18 cellular contexts compared by ENCODE assay signal in the genomic region with DNA sequence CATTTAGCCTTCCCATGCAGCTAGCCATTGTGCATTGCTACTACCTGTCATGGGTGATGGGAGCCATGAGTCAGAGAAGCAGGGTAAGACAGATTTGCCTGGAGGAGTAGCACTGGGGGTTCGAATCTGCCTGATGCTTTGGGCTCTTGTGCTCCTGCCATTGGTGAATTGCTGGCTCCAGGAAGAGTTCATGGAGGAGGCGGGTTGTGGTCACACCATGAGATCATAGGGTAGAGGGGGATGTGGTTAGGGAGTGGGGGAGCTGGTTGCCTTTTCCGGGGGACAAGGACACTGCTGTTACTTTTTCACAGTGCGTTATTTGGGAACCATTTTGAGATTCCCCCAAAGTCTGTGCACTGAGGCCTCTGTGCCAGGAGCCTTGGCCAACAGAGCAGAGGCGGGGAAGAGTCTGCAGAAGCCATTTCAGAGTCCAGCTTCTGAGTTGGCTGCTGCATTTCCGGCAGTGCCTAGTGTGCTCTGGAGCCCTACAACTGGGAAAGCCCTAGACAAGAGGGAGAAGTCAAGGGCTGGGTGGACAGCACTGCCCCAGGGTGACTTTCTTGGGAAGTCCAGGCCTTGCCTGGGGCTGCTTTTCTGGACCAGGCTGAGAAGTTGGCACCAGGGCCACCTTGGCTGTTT. TPM values are rescaled to one million over a fixed set of nuclear protein-coding genes. Genes with fewer than 3 reads are reported as not detected.
DNase-seq lines count a peak whose midpoint lies in the region; ATAC-seq and TF ChIP-seq lines count a peak whose summit lies in the region.
"Had no signal": no experiment of that assay in that cellular context is flagged by ENCODE, and none has a peak within 500 bp of the region (broad histone marks: within the 10 kb centered on the region; RNA-seq: fewer than 3 reads in every experiment).

No MANE protein-coding gene starts in this region.

- no peak overlapping the region for H3K9ac ChIP-seq in DND-41 (ENCODE audit: low read depth, low read length)
- no peak overlapping the region for H3K9ac ChIP-seq in muscle layer of colon (ENCODE audit: low read length)
- H3K9ac ChIP-seq: KMS-11 had no signal

- no peak overlapping the region for H2AFZ ChIP-seq in DND-41 (ENCODE audit: low read depth, low read length)

- CTCF ChIA-PET in activated CD4-positive, alpha-beta memory T cell treated with anti-CD3 and anti-CD28 coated beads, Interleukin-2, amount 10 ng/mL, durations not matched to agents 7 days and 5 days (lab: Charles Lee): interaction anchor here (1.4 kb wide), 1 partner anchor 130 kb away, joined by 4 read pairs; no protein-coding TSS in a partner anchor
- CTCF ChIA-PET in activated naive CD4-positive, alpha-beta T cell treated with anti-CD3 and anti-CD28 coated beads for 36 hours (lab: Charles Lee): interaction anchor here (1.4 kb wide), 1 partner anchor 151 kb away, joined by 3 read pairs; no protein-coding TSS in a partner anchor

- H3K27me3 ChIP-seq in DND-41 (ENCODE audit: insufficient read depth, low read length, poor library complexity) (peaks cover 8% of the 10 kb centered on the region), muscle layer of colon (ENCODE audit: control insufficient read depth in 1 of 2, insufficient read depth in 2 of 2, low read length in 2 of 2) (no peaks in the 10 kb centered on the region)

- TF ChIP-seq CTCF in DND-41 (IDR thresholded peaks at IDR 0.05; ENCODE audit: borderline replicate concordance, extremely low read depth, low read length, poor library complexity, severe bottlenecking): no peak

- H4K20me1 ChIP-seq in DND-41 (ENCODE audit: insufficient read depth, low read length): peaks cover 7% of the 10 kb centered on the region; the same call in 1 of the 2 replicates

- intact Hi-C loops in activated naive CD4-positive, alpha-beta T cell treated with anti-CD3 and anti-CD28 coated beads for 36 hours (cut with micrococcal nuclease): no loop called here

- no peak overlapping the region for H3K27ac ChIP-seq in DND-41 (ENCODE audit: low read length)
- H3K27ac ChIP-seq in muscle layer of colon (ENCODE audit: low read depth, low read length): peak overlapping the region; percentile 14
- H3K27ac ChIP-seq: KMS-11, WERI-Rb-1 had no signal

- H3K36me3 Mint-ChIP-seq in activated CD4-positive, alpha-beta memory T cell treated with anti-CD3 and anti-CD28 coated beads, Interleukin-2, amount 10 ng/mL, durations not matched to agents 7 days and 5 days (ENCODE audit: low read depth): no peaks in the 10 kb centered on the region
- no peaks in the 10 kb centered on the region for H3K36me3 Mint-ChIP-seq in activated naive CD4-positive, alpha-beta T cell treated with anti-CD3 and anti-CD28 coated beads for 36 hours (ENCODE audit: low read depth)

- no peaks in the 10 kb centered on the region for H3K4me1 ChIP-seq in DND-41 (ENCODE audit: insufficient read depth, low read length)
- peaks cover 77% of the 10 kb centered on the region for H3K4me1 ChIP-seq in muscle layer of colon (ENCODE audit: insufficient read depth, low read length)

- no peaks in the 10 kb centered on the region for H3K9me3 Mint-ChIP-seq in activated CD4-positive, alpha-beta memory T cell treated with anti-CD3 and anti-CD28 coated beads, Interleukin-2, amount 10 ng/mL, durations not matched to agents 7 days and 5 days
- H3K9me3 Mint-ChIP-seq in activated naive CD4-positive, alpha-beta T cell treated with anti-CD3 and anti-CD28 coated beads for 36 hours: no peaks in the 10 kb centered on the region
- H3K9me3 Mint-ChIP-seq: brain; stimulated activated naive CD8-positive, alpha-beta T cell treated with anti-CD3 and anti-CD28 coated beads, Interleukin-15, Interleukin-2, amounts not matched to agents 100 ng/mL and 50 ng/mL, for 24 hours had no signal

- peak overlapping the region; percentile 40 for H3K27ac Mint-ChIP-seq in activated CD4-positive, alpha-beta memory T cell treated with anti-CD3 and anti-CD28 coated beads, Interleukin-2, amount 10 ng/mL, durations not matched to agents 7 days and 5 days
- H3K27ac Mint-ChIP-seq in activated naive CD4-positive, alpha-beta T cell treated with anti-CD3 and anti-CD28 coated beads for 36 hours: no peak overlapping the region
- H3K27ac Mint-ChIP-seq: stimulated activated naive CD8-positive, alpha-beta T cell treated with anti-CD3 and anti-CD28 coated beads, Interleukin-15, Interleukin-2, amounts not matched to agents 100 ng/mL and 50 ng/mL, for 24 hours had no signal

- H3K9me3 ChIP-seq in DND-41 (ENCODE audit: insufficient read depth, low read length, severe bottlenecking) (no peaks in the 10 kb centered on the region), muscle layer of colon (ENCODE audit: low read length) (no peaks in the 10 kb centered on the region)

- ATAC-seq in DND-41 (ENCODE audit: insufficient read depth, low read depth): peak; percentile 52
- ATAC-seq: left colon had no signal

- H3K4me3 Mint-ChIP-seq in activated CD4-positive, alpha-beta memory T cell treated with anti-CD3 and anti-CD28 coated beads, Interleukin-2, amount 10 ng/mL, durations not matched to agents 7 days and 5 days: no peak overlapping the region
- H3K4me3 Mint-ChIP-seq in activated naive CD4-positive, alpha-beta T cell treated with anti-CD3 and anti-CD28 coated beads for 36 hours: no peak overlapping the region
- H3K4me3 Mint-ChIP-seq: brain; stimulated activated naive CD8-positive, alpha-beta T cell treated with anti-CD3 and anti-CD28 coated beads, Interleukin-15, Interleukin-2, amounts not matched to agents 100 ng/mL and 50 ng/mL, for 24 hours had no signal

- no peaks in the 10 kb centered on the region for H3K36me3 ChIP-seq in DND-41 (ENCODE audit: insufficient read depth, low read length)
- peaks cover 5% of the 10 kb centered on the region for H3K36me3 ChIP-seq in muscle layer of colon (ENCODE audit: insufficient read depth, low read length)

- DNase-seq in DND-41 (peak; percentile 36), Kasumi-1 (lab: John Stamatoyannopoulos, UW) (peak; percentile 3 to 19), inferior parietal cortex (ENCODE audit: extremely low spot score) (no peak), NCI-H2196 treated with DMSO at 0.1 percent for 48 hours (lab: John Stamatoyannopoulos, UW; ENCODE audit: unreplicated experiment) (no peak), KG1 (lab: John Stamatoyannopoulos, UW) (no peak)
- peak; percentile 50 for DNase-seq in activated CD4-positive, alpha-beta memory T cell treated with anti-CD3 and anti-CD28 coated beads, Interleukin-2, amount 10 ng/mL, durations not matched to agents 7 days and 5 days
- DNase-seq in activated naive CD4-positive, alpha-beta T cell treated with anti-CD3 and anti-CD28 coated beads for 36 hours: no peak
- DNase-seq: activated naive CD4-positive, alpha-beta T cell; dermis blood vessel endothelial cell; left colon; NCI-H1930; NCI-H524 treated with DMSO at 0.1 percent for 48 hours; stimulated activated CD4-positive, alpha-beta T cell treated with anti-CD3 and anti-CD28 coated beads, Interleukin-12 subunit alpha, Interleukin-12 subunit beta, amount 100 ng/mL, for 4 hours; WERI-Rb-1 had no signal

- H3K27me3 Mint-ChIP-seq in activated CD4-positive, alpha-beta memory T cell treated with anti-CD3 and anti-CD28 coated beads, Interleukin-2, amount 10 ng/mL, durations not matched to agents 7 days and 5 days: peaks cover 6% of the 10 kb centered on the region
- H3K27me3 Mint-ChIP-seq in activated naive CD4-positive, alpha-beta T cell treated with anti-CD3 and anti-CD28 coated beads for 36 hours (ENCODE audit: low read depth): peaks cover 11% of the 10 kb centered on the region

- H3K4me1 Mint-ChIP-seq in activated CD4-positive, alpha-beta memory T cell treated with anti-CD3 and anti-CD28 coated beads, Interleukin-2, amount 10 ng/mL, durations not matched to agents 7 days and 5 days: peaks cover 18% of the 10 kb centered on the region
- peaks cover 6% of the 10 kb centered on the region for H3K4me1 Mint-ChIP-seq in activated naive CD4-positive, alpha-beta T cell treated with anti-CD3 and anti-CD28 coated beads for 36 hours (ENCODE audit: low read depth)

- no peaks in the 10 kb centered on the region for H3K79me2 ChIP-seq in DND-41 (ENCODE audit: insufficient read depth, low read length)

- no peak overlapping the region for H3K4me3 ChIP-seq in DND-41 (ENCODE audit: low read depth in 1 of 2, low read length in 2 of 2)
- no peak overlapping the region for H3K4me3 ChIP-seq in muscle layer of colon (ENCODE audit: low read depth in 1 of 2, low read length in 2 of 2)

- H3K4me2 ChIP-seq in DND-41 (ENCODE audit: insufficient read depth, low read length): no peak overlapping the region
- H3K4me2 ChIP-seq: KMS-11 had no signal

- POLR2A ChIA-PET in activated CD4-positive, alpha-beta memory T cell treated with anti-CD3 and anti-CD28 coated beads, Interleukin-2, amount 10 ng/mL, durations not matched to agents 7 days and 5 days (lab: Charles Lee): interaction anchor here (0.9 to 1.2 kb wide), 2 partner anchors 22 to 46 kb away, joined by 3 read pairs; no protein-coding TSS in a partner anchor

RNA-seq across cellular contexts. Expression of a gene that starts 6.2 kb away (rescaled TPM):
- under 1 TPM in 1 of 2 experiments, not detected in 1; 0.08 TPM for total RNA-seq in activated CD4-positive, alpha-beta memory T cell treated with anti-CD3 and anti-CD28 coated beads, Interleukin-2, amount 10 ng/mL, durations not matched to agents 7 days and 5 days
- total RNA-seq in activated naive CD4-positive, alpha-beta T cell treated with anti-CD3 and anti-CD28 coated beads for 36 hours: not detected

Comparison
In these comparisons a context has a peak if more than half of its experiments do, and no peak if none do; other contexts are left out.
1. DNase-seq: peak in DND-41 (single experiment), Kasumi-1 (2 of 2) and activated CD4-positive, alpha-beta memory T cell treated with anti-CD3 and anti-CD28 coated beads, Interleukin-2, amount 10 ng/mL, durations not matched to agents 7 days and 5 days (single experiment); none in inferior parietal cortex (single experiment), activated naive CD4-positive, alpha-beta T cell treated with anti-CD3 and anti-CD28 coated beads for 36 hours (single experiment), NCI-H2196 treated with DMSO at 0.1 percent for 48 hours (single experiment) and KG1 (single experiment).